Comparison of ENCODE assay signal across 6 cellular contexts in genomic region chr12:110708917-110709316, GRCh38. TPM values are rescaled to one million over a fixed set of nuclear protein-coding genes. Genes with fewer than 3 reads are reported as not detected.
"Had no signal": no experiment of that assay in that cellular context is flagged by ENCODE, and none has a peak within 500 bp of the region (broad histone marks: within the 10 kb centered on the region; RNA-seq: fewer than 3 reads in every experiment).

No MANE protein-coding gene starts in this region.

- H3K9me3 Mint-ChIP-seq: GM23338 had no signal

- H3K4me1 ChIP-seq: HAP-1 had no signal

- H3K9me3 ChIP-seq: HAP-1 had no signal

- H3K27ac Mint-ChIP-seq: GM23338 had no signal

- DNase-seq: IMR-90 had no signal

- H3K36me3 ChIP-seq: HAP-1 had no signal

- H3K4me3 Mint-ChIP-seq: GM23338 had no signal

- H3K4me1 Mint-ChIP-seq: GM23338 had no signal

- H2AFZ ChIP-seq: GM23338 had no signal

- H3K4me2 ChIP-seq: GM23338 had no signal

- H3K4me3 ChIP-seq: GM23338, HAP-1, K562 had no signal

- ATAC-seq: GM23338, HCT116, K562 had no signal

RNA-seq across cellular contexts. Expression of gene HVCN1, which starts 20.0 kb away (rescaled TPM):
- total RNA-seq: HT-29 had no signal
